Comparison of ENCODE assay signal across 18 cellular contexts in genomic region chr17:41782142-41782541, GRCh38. TPM values are rescaled to one million over a fixed set of nuclear protein-coding genes. Genes with fewer than 3 reads are reported as not detected.
A peak's percentile ranks its signal among the peaks of the same experiment; 100 is the strongest.
DNase-seq lines count a peak whose midpoint lies in the region; ATAC-seq and TF ChIP-seq lines count a peak whose summit lies in the region.
"Had no signal": no experiment of that assay in that cellular context is flagged by ENCODE, and none has a peak within 500 bp of the region (broad histone marks: within the 10 kb centered on the region; RNA-seq: fewer than 3 reads in every experiment).

No MANE protein-coding gene starts in this region.

- H3K4ac ChIP-seq in IMR-90 (ENCODE audit: low read depth, low read length) (peak overlapping the region; percentile 5; the same call in 1 of the 2 replicates), mesenchymal stem cell (ENCODE audit: low read depth in 1 of 2, low read length in 2 of 2) (no peak overlapping the region)

- in situ Hi-C loops in IMR-90 (cut with MboI; ENCODE audit: low sequenced_read_pairs): no loop called here

- H3K9ac ChIP-seq in IMR-90 (ENCODE audit: low read depth, low read length) (no peak overlapping the region), mesenchymal stem cell (ENCODE audit: low read length) (no peak overlapping the region)

- H2BK20ac ChIP-seq in IMR-90 (ENCODE audit: low read depth, low read length): no peak overlapping the region

- CTCF ChIA-PET in IMR-90 (lab: Yijun Ruan, JAX): no interaction called here

- H3K27me3 ChIP-seq in IMR-90 (ENCODE audit: control insufficient read depth, insufficient read depth, low read length) (no peaks in the 10 kb centered on the region), mesenchymal stem cell (ENCODE audit: control insufficient read depth in 1 of 2, insufficient read depth in 1 of 2, low read length in 2 of 2) (peaks cover 0 to 23% of the 10 kb centered on the region in 2 experiments)

- H3K4me3 ChIP-seq in IMR-90 (ENCODE audit: insufficient read depth, low read depth, low read length) (no peak overlapping the region), mesenchymal stem cell (ENCODE audit: insufficient read depth in 1 of 2, low read depth in 1 of 2, low read length in 2 of 2) (no peak overlapping the region)
- H3K4me3 ChIP-seq: mucosa of descending colon had no signal

- POLR2A ChIA-PET in IMR-90 (lab: Charles Lee; ENCODE audit: unreplicated experiment): interaction anchor here (1.3 kb wide), 1 partner anchor 36 kb away, joined by 3 read pairs; no protein-coding TSS in a partner anchor

- no peak overlapping the region for H2BK15ac ChIP-seq in IMR-90 (ENCODE audit: low read depth, low read length)
- no peak overlapping the region for H2BK15ac ChIP-seq in mesenchymal stem cell (ENCODE audit: low read depth, poor library complexity, severe bottlenecking)

- peak overlapping the region; percentile 3 for H2AK9ac ChIP-seq in IMR-90 (replicated peaks; ENCODE audit: low read depth, low read length, poor library complexity)

- H3K4me3 Mint-ChIP-seq in endothelial cell (ENCODE audit: unreplicated experiment): peak overlapping the region; percentile 83
- no peak overlapping the region for H3K4me3 Mint-ChIP-seq in stimulated activated naive B cell treated with anti-CD40 and anti-IgM and Interleukin-4, amounts not matched to agents 10 μg/mL and 1 μg/mL and 100 μg/mL, for 72 hours
- no peak overlapping the region for H3K4me3 Mint-ChIP-seq in natural killer cell treated with Interleukin-12 subunit alpha and Interleukin-12 subunit beta and Interleukin-15 and Interleukin-18, amount 100 ng/mL, for 72 hours
- H3K4me3 Mint-ChIP-seq: effector memory CD8-positive, alpha-beta T cell had no signal

- peaks cover 24% of the 10 kb centered on the region for H3K36me3 Mint-ChIP-seq in endothelial cell (ENCODE audit: low read depth, unreplicated experiment)
- no peaks in the 10 kb centered on the region for H3K36me3 Mint-ChIP-seq in stimulated activated naive B cell treated with anti-CD40 and anti-IgM and Interleukin-4, amounts not matched to agents 10 μg/mL and 1 μg/mL and 100 μg/mL, for 72 hours
- no peaks in the 10 kb centered on the region for H3K36me3 Mint-ChIP-seq in natural killer cell treated with Interleukin-12 subunit alpha and Interleukin-12 subunit beta and Interleukin-15 and Interleukin-18, amount 100 ng/mL, for 72 hours

- peaks cover 41% of the 10 kb centered on the region for H3K4me1 Mint-ChIP-seq in endothelial cell (ENCODE audit: unreplicated experiment)
- peaks cover 32 to 69% of the 10 kb centered on the region in 2 donors for H3K4me1 Mint-ChIP-seq in stimulated activated naive B cell treated with anti-CD40 and anti-IgM and Interleukin-4, amounts not matched to agents 10 μg/mL and 1 μg/mL and 100 μg/mL, for 72 hours
- H3K4me1 Mint-ChIP-seq in natural killer cell treated with Interleukin-12 subunit alpha and Interleukin-12 subunit beta and Interleukin-15 and Interleukin-18, amount 100 ng/mL, for 72 hours (ENCODE audit: low read depth in 2 of 2): peaks cover 5 to 8% of the 10 kb centered on the region in 2 donors

- H3K23ac ChIP-seq in IMR-90 (ENCODE audit: low read depth, low read length) (no peak overlapping the region), mesenchymal stem cell (ENCODE audit: low read length in 2 of 2) (no peak overlapping the region)

- peak overlapping the region in 1 of 2 experiments; percentile 37 for H2BK12ac ChIP-seq in mesenchymal stem cell (ENCODE audit: low read length in 2 of 2)

- H3K79me1 ChIP-seq in IMR-90 (ENCODE audit: low read depth in 1 of 2, low read length in 2 of 2) (peaks cover 6 to 61% of the 10 kb centered on the region in 2 experiments; a peak in 3 of 4 replicates), mesenchymal stem cell (replicated peaks; ENCODE audit: low read length, poor library complexity, severe bottlenecking) (no peaks in the 10 kb centered on the region)

- H3K18ac ChIP-seq in IMR-90 (ENCODE audit: low read depth, low read length): no peak overlapping the region
- H3K18ac ChIP-seq in mesenchymal stem cell (ENCODE audit: low read depth in 1 of 2, low read length in 2 of 2): peak overlapping the region in 1 of 2 experiments; percentile 46

- H3K27ac ChIP-seq in IMR-90 (ENCODE audit: insufficient read depth, low read length) (no peak overlapping the region), mesenchymal stem cell (ENCODE audit: low read length, poor library complexity, severe bottlenecking) (peak overlapping the region; percentile 47)
- H3K27ac ChIP-seq: HL-60 had no signal

- no TSS peak for BruUV-seq in IMR-90 (replicated peaks; lab: Mats Ljungman, UMichigan)

- H2BK5ac ChIP-seq in IMR-90 (ENCODE audit: low read depth, low read length, poor library complexity, severe bottlenecking) (no peak overlapping the region), mesenchymal stem cell (ENCODE audit: low read depth, low read length, poor library complexity, severe bottlenecking) (no peak overlapping the region)

- peaks cover 25% of the 10 kb centered on the region for H4K20me1 ChIP-seq in IMR-90 (ENCODE audit: insufficient read depth, low read length)

- no peaks in the 10 kb centered on the region for H3K9me3 Mint-ChIP-seq in endothelial cell (ENCODE audit: unreplicated experiment)
- no peaks in the 10 kb centered on the region for H3K9me3 Mint-ChIP-seq in stimulated activated naive B cell treated with anti-CD40 and anti-IgM and Interleukin-4, amounts not matched to agents 10 μg/mL and 1 μg/mL and 100 μg/mL, for 72 hours
- no peaks in the 10 kb centered on the region for H3K9me3 Mint-ChIP-seq in natural killer cell treated with Interleukin-12 subunit alpha and Interleukin-12 subunit beta and Interleukin-15 and Interleukin-18, amount 100 ng/mL, for 72 hours
- H3K9me3 Mint-ChIP-seq: effector memory CD8-positive, alpha-beta T cell had no signal

- H4K91ac ChIP-seq in IMR-90 (ENCODE audit: insufficient read depth, low read depth, low read length) (no peak overlapping the region), mesenchymal stem cell (ENCODE audit: low read length) (no peak overlapping the region)

- H4K8ac ChIP-seq in IMR-90 (ENCODE audit: low read depth in 2 of 2, low read length in 2 of 2) (no peak overlapping the region), mesenchymal stem cell (ENCODE audit: low read length) (no peak overlapping the region)

- ATAC-seq in IMR-90 (ENCODE audit: low read depth): no peak
- no peak for ATAC-seq in stimulated activated naive B cell treated with anti-CD40 and anti-IgM and Interleukin-4, amounts not matched to agents 10 μg/mL and 1 μg/mL and 100 μg/mL, for 72 hours (replicated peaks)
- ATAC-seq in HG03442 (IDR thresholded peaks at IDR 0.05; ENCODE audit: unreplicated experiment): no peak
- ATAC-seq in natural killer cell treated with Interleukin-12 subunit alpha and Interleukin-12 subunit beta and Interleukin-15 and Interleukin-18, amount 100 ng/mL, for 72 hours: no peak
- ATAC-seq: effector memory CD8-positive, alpha-beta T cell; mucosa of descending colon had no signal

- H3K56ac ChIP-seq in IMR-90 (ENCODE audit: extremely low read depth, insufficient read depth, low read length): no peak overlapping the region

- H3K36me3 ChIP-seq in IMR-90 (ENCODE audit: control insufficient read depth, insufficient read depth, low read length): 0 out of 2 replicates have a peak, but pooled peaks cover 2% of the 10 kb centered on the region
- peaks cover 0 to 32% of the 10 kb centered on the region in 2 experiments for H3K36me3 ChIP-seq in mesenchymal stem cell (ENCODE audit: control insufficient read depth in 1 of 2, insufficient read depth in 2 of 2, low read depth in 1 of 2, low read length in 2 of 2)

- 100% methylated on average over 1 of the region's 4 CpGs; no CpG with 5 or more reads in 1 of the 2 experiments for WGBS in IMR-90 (ENCODE audit: extremely low coverage in 2 of 2, insufficient read length in 1 of 2), 2 experiments
- 97% methylated on average over 4 of the region's 4 CpGs for WGBS in mesenchymal stem cell

- intact Hi-C loops in IMR-90 (cut with micrococcal nuclease): no loop called here

- H2AK5ac ChIP-seq in IMR-90 (ENCODE audit: low read depth, low read length): no peak overlapping the region
- H2AK5ac ChIP-seq in mesenchymal stem cell (ENCODE audit: low read length, severe bottlenecking): peak overlapping the region; percentile 11

- peaks cover 13% of the 10 kb centered on the region for H3K27me3 Mint-ChIP-seq in endothelial cell (ENCODE audit: unreplicated experiment)
- no peaks in the 10 kb centered on the region for H3K27me3 Mint-ChIP-seq in stimulated activated naive B cell treated with anti-CD40 and anti-IgM and Interleukin-4, amounts not matched to agents 10 μg/mL and 1 μg/mL and 100 μg/mL, for 72 hours
- H3K27me3 Mint-ChIP-seq in natural killer cell treated with Interleukin-12 subunit alpha and Interleukin-12 subunit beta and Interleukin-15 and Interleukin-18, amount 100 ng/mL, for 72 hours: peaks cover 9 to 16% of the 10 kb centered on the region in 2 donors

- peak overlapping the region; percentile 86 for H3K27ac Mint-ChIP-seq in endothelial cell (ENCODE audit: unreplicated experiment)
- H3K27ac Mint-ChIP-seq in stimulated activated naive B cell treated with anti-CD40 and anti-IgM and Interleukin-4, amounts not matched to agents 10 μg/mL and 1 μg/mL and 100 μg/mL, for 72 hours: peak overlapping the region; percentile 60
- no peak overlapping the region for H3K27ac Mint-ChIP-seq in natural killer cell treated with Interleukin-12 subunit alpha and Interleukin-12 subunit beta and Interleukin-15 and Interleukin-18, amount 100 ng/mL, for 72 hours
- H3K27ac Mint-ChIP-seq: effector memory CD8-positive, alpha-beta T cell had no signal

- TF ChIP-seq POLR2A in IMR-90 (IDR thresholded peaks at IDR 0.05; ENCODE audit: low read depth, low read length): no peak

- DNase-seq in IMR-90 (no peak), endothelial cell (ENCODE audit: low spot score) (no peak), mesenchymal stem cell (no peak), COR-L47 (lab: John Stamatoyannopoulos, UW) (no peak), globus pallidus (ENCODE audit: low spot score) (no peak)
- no peak for DNase-seq in stimulated activated naive B cell treated with anti-CD40 and anti-IgM and Interleukin-4, amounts not matched to agents 10 μg/mL and 1 μg/mL and 100 μg/mL, for 72 hours
- no peak for DNase-seq in natural killer cell treated with Interleukin-12 subunit alpha and Interleukin-12 subunit beta and Interleukin-15 and Interleukin-18, amount 100 ng/mL, for 72 hours (ENCODE audit: low spot score)
- DNase-seq: activated CD8-positive, alpha-beta memory T cell treated with anti-CD3 and anti-CD28 coated beads, Interleukin-2, amount 50 U/mL, for 48 hours; AML-193; amniotic stem cell; effector memory CD8-positive, alpha-beta T cell; hypothalamus; mucosa of descending colon; NCI-H226; T-helper 9 cell had no signal

- no peak for TF ChIP-seq RAD21 in IMR-90 (IDR thresholded peaks at IDR 0.05; ENCODE audit: low read length)

- H3K9me1 ChIP-seq in IMR-90 (ENCODE audit: insufficient read depth, low read length): peaks cover 11% of the 10 kb centered on the region

- no peak overlapping the region for H3K14ac ChIP-seq in IMR-90 (replicated peaks; ENCODE audit: low read depth, low read length)
- no peak overlapping the region for H3K14ac ChIP-seq in mesenchymal stem cell (ENCODE audit: low read length in 2 of 2)

- H3K4me2 ChIP-seq in IMR-90 (ENCODE audit: low read depth, low read length) (no peak overlapping the region), mesenchymal stem cell (ENCODE audit: low read length, poor library complexity, severe bottlenecking) (peak overlapping the region; percentile 3)

- H2AFZ ChIP-seq in IMR-90 (replicated peaks; ENCODE audit: low read length, poor library complexity) (no peak overlapping the region), mesenchymal stem cell (ENCODE audit: low read depth, low read length) (no peak overlapping the region)

- H4K5ac ChIP-seq in IMR-90 (ENCODE audit: low read depth, low read length): no peak overlapping the region

- TF ChIP-seq CTCF in IMR-90 (conservative IDR thresholded peaks at IDR 0.05; ENCODE audit: low read depth, low read length): no peak
- TF ChIP-seq CTCF in endothelial cell (IDR thresholded peaks at IDR 0.05; ENCODE audit: unreplicated experiment): no peak

- H2BK120ac ChIP-seq in IMR-90 (ENCODE audit: low read depth, low read length) (no peak overlapping the region), mesenchymal stem cell (ENCODE audit: low read depth, low read length) (peak overlapping the region; percentile 9)

- no peaks in the 10 kb centered on the region for H3K9me3 ChIP-seq in IMR-90 (ENCODE audit: control insufficient read depth, insufficient read depth, low read length)
- no peaks in the 10 kb centered on the region for H3K9me3 ChIP-seq in mesenchymal stem cell (ENCODE audit: control insufficient read depth, low read length)
- H3K9me3 ChIP-seq: mucosa of descending colon had no signal

- dilution Hi-C loops in IMR-90 (cut with HindIII; ENCODE audit: low sequenced_read_pairs, unreplicated experiment): no loop called here

- H3K4me1 ChIP-seq in IMR-90 (ENCODE audit: control insufficient read depth, insufficient read depth, low read length): peaks cover 28% of the 10 kb centered on the region
- peaks cover 43% of the 10 kb centered on the region for H3K4me1 ChIP-seq in mesenchymal stem cell (ENCODE audit: control insufficient read depth, insufficient read depth, low read depth, low read length)

RNA-seq across cellular contexts. Expression of gene JUP, which starts 4.4 kb away (rescaled TPM):
- total RNA-seq in IMR-90 (2012; rRNA removed): 12.9 and 14.7 TPM in 2 replicates
- polyA plus RNA-seq in IMR-90 (2012; rRNA removed): 27.3 and 28.4 TPM in 2 replicates
- 14.0 and 35.6 TPM in 2 replicates for polyA plus RNA-seq in IMR-90 (2012; cell fraction: cytosol; rRNA removed)
- polyA plus RNA-seq in IMR-90 (2012; cell fraction: nucleus; rRNA removed; ENCODE audit: low replicate concordance): 17.9 and 32.0 TPM in 2 replicates
- total RNA-seq in endothelial cell (ENCODE audit: unreplicated experiment): 330 TPM
- 146 TPM for polyA plus RNA-seq in mesenchymal stem cell (2013, experiment 1 of 2)
- polyA plus RNA-seq in mesenchymal stem cell (2013, experiment 2 of 2): 140 TPM
- total RNA-seq in natural killer cell treated with Interleukin-12 subunit alpha and Interleukin-12 subunit beta and Interleukin-15 and Interleukin-18, amount 100 ng/mL, for 72 hours: 1 to 10 TPM in 1 of 2 donors, under 1 TPM in 1; 0.14 to 1.0 TPM

RNA-seq across cellular contexts. Expression of gene P3H4, which starts 29.6 kb away (rescaled TPM):
- total RNA-seq in IMR-90 (2012; rRNA removed) (21.5 and 22.2 TPM in 2 replicates), endothelial cell (ENCODE audit: unreplicated experiment) (22.6 TPM)
- polyA plus RNA-seq in IMR-90 (2012; rRNA removed): 66.7 and 76.9 TPM in 2 replicates
- polyA plus RNA-seq in IMR-90 (2012; cell fraction: cytosol; rRNA removed): 97.5 and 103 TPM in 2 replicates
- polyA plus RNA-seq in IMR-90 (2012; cell fraction: nucleus; rRNA removed; ENCODE audit: low replicate concordance): 24.6 and 46.5 TPM in 2 replicates
- polyA plus RNA-seq in mesenchymal stem cell (2013, experiment 1 of 2): 63.6 TPM
- 62.2 TPM for polyA plus RNA-seq in mesenchymal stem cell (2013, experiment 2 of 2)
- 1 to 10 TPM; 1.8 to 5.2 TPM for total RNA-seq in natural killer cell treated with Interleukin-12 subunit alpha and Interleukin-12 subunit beta and Interleukin-15 and Interleukin-18, amount 100 ng/mL, for 72 hours

RNA-seq across cellular contexts. Expression of gene FKBP10, which starts 30.7 kb away (rescaled TPM):
- total RNA-seq in IMR-90 (2012; rRNA removed) (156 and 170 TPM in 2 replicates), endothelial cell (ENCODE audit: unreplicated experiment) (167 TPM)
- 984 and 1,083 TPM in 2 replicates for polyA plus RNA-seq in IMR-90 (2012; rRNA removed)
- polyA plus RNA-seq in IMR-90 (2012; cell fraction: cytosol; rRNA removed): 808 and 968 TPM in 2 replicates
- 1,533 and 3,276 TPM in 2 replicates for polyA plus RNA-seq in IMR-90 (2012; cell fraction: nucleus; rRNA removed; ENCODE audit: low replicate concordance)
- 641 TPM for polyA plus RNA-seq in mesenchymal stem cell (2013, experiment 1 of 2)
- polyA plus RNA-seq in mesenchymal stem cell (2013, experiment 2 of 2): 626 TPM
- under 1 TPM; 0.64 to 0.74 TPM for total RNA-seq in natural killer cell treated with Interleukin-12 subunit alpha and Interleukin-12 subunit beta and Interleukin-15 and Interleukin-18, amount 100 ng/mL, for 72 hours

RNA-seq across cellular contexts. Expression of gene HAP1, which starts 47.7 kb away (rescaled TPM):
- total RNA-seq in IMR-90 (2012; rRNA removed) (under 0.01 TPM in 1 of 2 replicates, not detected in the other), endothelial cell (ENCODE audit: unreplicated experiment) (18.1 TPM)
- 0.09 and 0.11 TPM in 2 replicates for polyA plus RNA-seq in IMR-90 (2012; rRNA removed)
- 0.02 and 0.03 TPM in 2 replicates for polyA plus RNA-seq in IMR-90 (2012; cell fraction: cytosol; rRNA removed)
- 1.1 and 1.3 TPM in 2 replicates for polyA plus RNA-seq in IMR-90 (2012; cell fraction: nucleus; rRNA removed; ENCODE audit: low replicate concordance)
- polyA plus RNA-seq in mesenchymal stem cell (2013, experiment 1 of 2): 1.6 TPM
- 1.5 TPM for polyA plus RNA-seq in mesenchymal stem cell (2013, experiment 2 of 2)
- not detected for total RNA-seq in natural killer cell treated with Interleukin-12 subunit alpha and Interleukin-12 subunit beta and Interleukin-15 and Interleukin-18, amount 100 ng/mL, for 72 hours
- total RNA-seq: RPMI7951 had no signal

RNA-seq across cellular contexts. Expression of gene NT5C3B, which starts 53.9 kb away (rescaled TPM):
- total RNA-seq in IMR-90 (2012; rRNA removed) (83.0 and 92.7 TPM in 2 replicates), endothelial cell (ENCODE audit: unreplicated experiment) (79.9 TPM)
- 58.0 and 59.9 TPM in 2 replicates for polyA plus RNA-seq in IMR-90 (2012; rRNA removed)
- polyA plus RNA-seq in IMR-90 (2012; cell fraction: cytosol; rRNA removed): 47.4 and 50.6 TPM in 2 replicates
- 45.6 and 79.0 TPM in 2 replicates for polyA plus RNA-seq in IMR-90 (2012; cell fraction: nucleus; rRNA removed; ENCODE audit: low replicate concordance)
- 50.3 TPM for polyA plus RNA-seq in mesenchymal stem cell (2013, experiment 1 of 2)
- polyA plus RNA-seq in mesenchymal stem cell (2013, experiment 2 of 2): 50.3 TPM
- 10 to 100 TPM; 18.8 to 49.4 TPM for total RNA-seq in natural killer cell treated with Interleukin-12 subunit alpha and Interleukin-12 subunit beta and Interleukin-15 and Interleukin-18, amount 100 ng/mL, for 72 hours

Comparison
In these comparisons a context has a peak if more than half of its experiments do, and no peak if none do; other contexts are left out.
1. H3K27ac Mint-ChIP-seq: peak in endothelial cell (single experiment) and stimulated activated naive B cell treated with anti-CD40 and anti-IgM and Interleukin-4, amounts not matched to agents 10 μg/mL and 1 μg/mL and 100 μg/mL, for 72 hours (single experiment); none in natural killer cell treated with Interleukin-12 subunit alpha and Interleukin-12 subunit beta and Interleukin-15 and Interleukin-18, amount 100 ng/mL, for 72 hours (0 of 2).
2. RNA of gene JUP, which starts 4.4 kb away (total RNA-seq): 330 TPM in endothelial cell (single experiment); 12.9 to 14.7 TPM in IMR-90 and 0.14 to 1.0 TPM in natural killer cell treated with Interleukin-12 subunit alpha and Interleukin-12 subunit beta and Interleukin-15 and Interleukin-18, amount 100 ng/mL, for 72 hours; every median in the first group is over 10 times any median in the second.
3. RNA of gene FKBP10, which starts 30.7 kb away (total RNA-seq): 156 to 170 TPM in IMR-90 and 167 TPM in endothelial cell (single experiment); 0.64 to 0.74 TPM in natural killer cell treated with Interleukin-12 subunit alpha and Interleukin-12 subunit beta and Interleukin-15 and Interleukin-18, amount 100 ng/mL, for 72 hours; every median in the first group is over 10 times any median in the second.